In genomic region chr4:147480502-147480890, GRCh38 we compare ENCODE assay signal across 12 cellular contexts. TPM values are rescaled to one million over a fixed set of nuclear protein-coding genes. Genes with fewer than 3 reads are reported as not detected.
DNase-seq lines count a peak whose midpoint lies in the region; ATAC-seq, FAIRE-seq and TF ChIP-seq lines count a peak whose summit lies in the region.
"Had no signal": no experiment of that assay in that cellular context is flagged by ENCODE, and none has a peak within 500 bp of the region (broad histone marks: within the 10 kb centered on the region; RNA-seq: fewer than 3 reads in every experiment).

No MANE protein-coding gene starts in this region.

- H3K36me3 Mint-ChIP-seq in mesothelial cell of epicardium = peaks cover 5% of the 10 kb centered on the region
- H3K36me3 Mint-ChIP-seq in natural killer cell treated with Interleukin-12 subunit alpha and Interleukin-12 subunit beta and Interleukin-15 and Interleukin-18, amount 100 ng/mL, for 72 hours = no peaks in the 10 kb centered on the region

- no peaks in the 10 kb centered on the region for H4K20me1 ChIP-seq in PC-9 (ENCODE audit: insufficient read depth)

- H3K9me3 Mint-ChIP-seq in mesothelial cell of epicardium = peaks cover 31% of the 10 kb centered on the region
- peaks cover 2% of the 10 kb centered on the region for H3K9me3 Mint-ChIP-seq in natural killer cell treated with Interleukin-12 subunit alpha and Interleukin-12 subunit beta and Interleukin-15 and Interleukin-18, amount 100 ng/mL, for 72 hours

- no peak for ATAC-seq in natural killer cell treated with Interleukin-12 subunit alpha and Interleukin-12 subunit beta and Interleukin-15 and Interleukin-18, amount 100 ng/mL, for 72 hours
- ATAC-seq: K562 had no signal

- POLR2A ChIA-PET in PC-9 (lab: Charles Lee; ENCODE audit: unreplicated experiment) = no interaction called here

- CTCF ChIA-PET in PC-9 (lab: Charles Lee) = interaction anchor here (0.6 kb wide), 1 partner anchor 11 kb away, joined by 10 read pairs; no protein-coding TSS in a partner anchor

- H3K79me2 ChIP-seq in PC-9 (ENCODE audit: low read depth) = no peaks in the 10 kb centered on the region

- WGBS in small intestine, 3 donors = 70 to 84% (median 82%) methylated on average over 11 of the region's 11 CpGs

- no peak overlapping the region; the same call in 1 of the 2 replicates for H3K4me3 ChIP-seq in PC-9
- H3K4me3 ChIP-seq in epithelial cell of proximal tubule (ENCODE audit: low read depth, low read length) = peak overlapping the region; percentile 57
- H3K4me3 ChIP-seq in tibial artery = peak overlapping the region; percentile 56 to 70
- H3K4me3 ChIP-seq in small intestine (ENCODE audit: low read depth in 1 of 2, low read length in 2 of 2) = no peak overlapping the region
- H3K4me3 ChIP-seq: K562 had no signal

- no peak for FAIRE-seq in small intestine (lab: Jason Lieb, UNC)
- FAIRE-seq: K562 had no signal

- no peak overlapping the region for H3K27ac ChIP-seq in PC-9
- H3K27ac ChIP-seq in tibial artery = peak overlapping the region; percentile 79 to 92
- H3K27ac ChIP-seq in small intestine (ENCODE audit: low read depth in 1 of 2, low read length in 1 of 2) = peak overlapping the region in 1 of 2 donors; percentile 71
- H3K27ac ChIP-seq: epithelial cell of prostate, neutrophil had no signal

- no peaks in the 10 kb centered on the region for H3K27me3 ChIP-seq in PC-9 (ENCODE audit: insufficient read depth, low read depth)
- H3K27me3 ChIP-seq in tibial artery = no peaks in the 10 kb centered on the region
- peaks cover 0 to 2% of the 10 kb centered on the region in 2 donors for H3K27me3 ChIP-seq in small intestine (ENCODE audit: control insufficient read depth in 2 of 2, insufficient read depth in 2 of 2, low read length in 2 of 2)

- H3K4me1 ChIP-seq in PC-9 (replicated peaks; ENCODE audit: insufficient read depth) (no peaks in the 10 kb centered on the region), tibial artery (peaks cover 0 to 39% (median 19%) of the 10 kb centered on the region in 4 donors), small intestine (ENCODE audit: control insufficient read depth in 2 of 2, insufficient read depth in 1 of 2, low read depth in 1 of 2, low read length in 1 of 2) (peaks cover 0 to 3% of the 10 kb centered on the region in 2 donors)

- no peaks in the 10 kb centered on the region for H3K9me2 ChIP-seq in PC-9 (ENCODE audit: insufficient read depth)

- H3K36me3 ChIP-seq in PC-9 (ENCODE audit: low read depth) = no peaks in the 10 kb centered on the region
- H3K36me3 ChIP-seq in tibial artery = no peaks in the 10 kb centered on the region
- H3K36me3 ChIP-seq in small intestine (ENCODE audit: control insufficient read depth in 2 of 2, insufficient read depth in 2 of 2, low read length in 2 of 2) = no peaks in the 10 kb centered on the region
- H3K36me3 ChIP-seq: neutrophil had no signal

- H3K9me3 ChIP-seq in PC-9 (ENCODE audit: insufficient read depth, low read depth) = no peaks in the 10 kb centered on the region
- no peaks in the 10 kb centered on the region for H3K9me3 ChIP-seq in tibial artery
- H3K9me3 ChIP-seq in small intestine (ENCODE audit: control insufficient read depth, low read depth) = no peaks in the 10 kb centered on the region
- H3K9me3 ChIP-seq: neutrophil had no signal

- peak overlapping the region; percentile 59 for H3K4me2 ChIP-seq in PC-9

- no peak for TF ChIP-seq CTCF in PC-9 (conservative IDR thresholded peaks at IDR 0.05)
- TF ChIP-seq CTCF in epithelial cell of proximal tubule (conservative IDR thresholded peaks at IDR 0.05; ENCODE audit: low read depth, low read length) = no peak
- no peak for TF ChIP-seq CTCF in mesothelial cell of epicardium (IDR thresholded peaks at IDR 0.05; ENCODE audit: unreplicated experiment)
- no peak for TF ChIP-seq CTCF in tibial artery (IDR thresholded peaks at IDR 0.05)

- H3K4me3 Mint-ChIP-seq in mesothelial cell of epicardium = peak overlapping the region; percentile 90
- no peak overlapping the region for H3K4me3 Mint-ChIP-seq in natural killer cell treated with Interleukin-12 subunit alpha and Interleukin-12 subunit beta and Interleukin-15 and Interleukin-18, amount 100 ng/mL, for 72 hours

- no TSS peak for BruUV-seq in PC-9 (replicated peaks; lab: Mats Ljungman, UMichigan)

- no peak for DNase-seq in PC-9
- no peak for DNase-seq in epithelial cell of proximal tubule (ENCODE audit: low read depth)
- DNase-seq in mesothelial cell of epicardium (ENCODE audit: low spot score in 2 of 2, unreplicated experiment in 2 of 2) = no peak
- DNase-seq in tibial artery = peak in 1 of 2 donors; percentile 67
- DNase-seq in SHP77 treated with DMSO at 0.1 percent for 48 hours (lab: John Stamatoyannopoulos, UW) = no peak
- no peak for DNase-seq in small intestine
- no peak for DNase-seq in natural killer cell treated with Interleukin-12 subunit alpha and Interleukin-12 subunit beta and Interleukin-15 and Interleukin-18, amount 100 ng/mL, for 72 hours (ENCODE audit: low spot score)
- DNase-seq: activated effector memory CD4-positive, alpha-beta T cell treated with Interleukin-2 at 50 U/mL for 16 hours; NCI-H524 had no signal

- no peaks in the 10 kb centered on the region for H3F3A ChIP-seq in PC-9 (ENCODE audit: insufficient read depth, low read depth)

- peak overlapping the region; percentile 60; the same call in 1 of the 2 replicates for H2AFZ ChIP-seq in PC-9

- H3K4me1 Mint-ChIP-seq in mesothelial cell of epicardium = peaks cover 39% of the 10 kb centered on the region
- no peaks in the 10 kb centered on the region for H3K4me1 Mint-ChIP-seq in natural killer cell treated with Interleukin-12 subunit alpha and Interleukin-12 subunit beta and Interleukin-15 and Interleukin-18, amount 100 ng/mL, for 72 hours (ENCODE audit: low read depth in 2 of 2)

- intact Hi-C loops in PC-9 (cut with micrococcal nuclease; ENCODE audit: unreplicated experiment) = no loop called here
- intact Hi-C loops in tibial artery (cut with DNase I; ENCODE audit: low total_unique reads) = no loop called here

- peak overlapping the region; percentile 96 for H3K27ac Mint-ChIP-seq in mesothelial cell of epicardium
- H3K27ac Mint-ChIP-seq in natural killer cell treated with Interleukin-12 subunit alpha and Interleukin-12 subunit beta and Interleukin-15 and Interleukin-18, amount 100 ng/mL, for 72 hours = no peak overlapping the region

- no peaks in the 10 kb centered on the region for H3K27me3 Mint-ChIP-seq in mesothelial cell of epicardium (ENCODE audit: low read depth)
- H3K27me3 Mint-ChIP-seq in natural killer cell treated with Interleukin-12 subunit alpha and Interleukin-12 subunit beta and Interleukin-15 and Interleukin-18, amount 100 ng/mL, for 72 hours = peaks cover 20 to 51% of the 10 kb centered on the region in 2 donors

RNA-seq across cellular contexts. Expression of gene EDNRA, which starts 0.4 kb away (rescaled TPM):
- total RNA-seq in PC-9 (2021) (not detected in 2 replicates), epithelial cell of proximal tubule (3.3 and 3.9 TPM in 2 replicates), mesothelial cell of epicardium (135 to 140 TPM (median 135 TPM) in 3 replicates)
- polyA plus RNA-seq in small intestine = 1 to 10 TPM in 1 of 3 donors, under 1 TPM in 1, not detected in 1; 0.27 to 3.3 TPM
- total RNA-seq in natural killer cell treated with Interleukin-12 subunit alpha and Interleukin-12 subunit beta and Interleukin-15 and Interleukin-18, amount 100 ng/mL, for 72 hours = not detected
- total RNA-seq: K562 had no signal
- polyA plus RNA-seq: K562 had no signal

Comparison
In these comparisons a context has a peak if more than half of its experiments do, and no peak if none do; other contexts are left out.
1. H3K4me3 ChIP-seq: peak in epithelial cell of proximal tubule (single experiment) and tibial artery (2 of 2); none in PC-9 (single experiment) and small intestine (0 of 2).
2. RNA of gene EDNRA, which starts 0.4 kb away (total RNA-seq): 135 to 140 TPM in mesothelial cell of epicardium; 3.3 to 3.9 TPM in epithelial cell of proximal tubule, not detected in PC-9 and not detected in natural killer cell treated with Interleukin-12 subunit alpha and Interleukin-12 subunit beta and Interleukin-15 and Interleukin-18, amount 100 ng/mL, for 72 hours; every median in the first group is over 10 times any median in the second.